Comparison of ENCODE assay signal across 7 cellular contexts in genomic region chr1:152796421-152796820, GRCh38. TPM values are rescaled to one million over a fixed set of nuclear protein-coding genes. Genes with fewer than 3 reads are reported as not detected.
"Had no signal": no experiment of that assay in that cellular context is flagged by ENCODE, and none has a peak within 500 bp of the region (broad histone marks: within the 10 kb centered on the region; RNA-seq: fewer than 3 reads in every experiment).

Gene LCE1D (plus strand): TSS chr1:152796721. CDS start chr1:152797795, 1,074 bp downstream.

- H3K4me3 ChIP-seq: GM23338, K562 had no signal

- DNase-seq: H9, HCEC 1CT, IMR-90 had no signal

RNA-seq across cellular contexts. Expression of gene LCE1D, which starts in this region (rescaled TPM):
- total RNA-seq: GM23338, H1, H9, HT-29, IMR-90, K562 had no signal
